ENCODE assay signal across 33 cellular contexts in genomic region chr6:128919412-128919811, GRCh38. TPM values are rescaled to one million over a fixed set of nuclear protein-coding genes. Genes with fewer than 3 reads are reported as not detected.
DNase-seq lines count a peak whose midpoint lies in the region; FAIRE-seq and TF ChIP-seq lines count a peak whose summit lies in the region.
"Had no signal": no experiment of that assay in that cellular context is flagged by ENCODE, and none has a peak within 500 bp of the region (broad histone marks: within the 10 kb centered on the region; RNA-seq: fewer than 3 reads in every experiment).

No MANE protein-coding gene starts in this region.

- H3K79me2 ChIP-seq in GM23248 (ENCODE audit: insufficient read depth) = 0 out of 2 replicates have a peak, but pooled peaks cover 3% of the 10 kb centered on the region
- H3K79me2 ChIP-seq in neural progenitor cell (ENCODE audit: low read depth) = no peaks in the 10 kb centered on the region
- H3K79me2 ChIP-seq: hepatocyte had no signal

- H3K9me3 ChIP-seq in GM23248 (ENCODE audit: low read depth) (no peaks in the 10 kb centered on the region), neural progenitor cell (ENCODE audit: low read depth) (no peaks in the 10 kb centered on the region)
- H3K9me3 ChIP-seq: colonic mucosa, gastroesophageal sphincter, psoas muscle had no signal

- DNase-seq in AG09309 (ENCODE audit: low read depth) (peak; percentile 42), GM23248 (peak; percentile 90), bronchial epithelial cell (ENCODE audit: low read depth) (peak; percentile 10), iris pigment epithelial cell (ENCODE audit: low read depth) (peak; percentile 12), NCI-H82 treated with DMSO at 0.1 percent for 48 hours (lab: John Stamatoyannopoulos, UW; ENCODE audit: unreplicated experiment) (no peak), globus pallidus (ENCODE audit: low spot score) (no peak), ecto neural progenitor cell (ENCODE audit: low spot score) (no peak), neural progenitor cell (ENCODE audit: low spot score) (no peak)
- DNase-seq: activated CD4-positive, alpha-beta T cell treated with anti-CD3 and anti-CD28 coated beads for 48 hours; activated gamma-delta T cell; activated naive CD8-positive, alpha-beta T cell treated with anti-CD3 and anti-CD28 coated beads for 36 hours; activated T-cell treated with anti-CD3 and anti-CD28 coated beads, Interleukin-2, amount 50 U/mL, for 24 hours; aorta; Calu3; colonic mucosa; DMS79; effector CD8-positive, alpha-beta T cell; naive thymus-derived CD8-positive, alpha-beta T cell; NCI-H1092 treated with DMSO at 0.1 percent for 48 hours; NCI-H1694 treated with DMSO at 0.1 percent for 48 hours; NCI-H446 treated with DMSO at 0.1 percent for 48 hours; NCI-H82; occipital lobe; psoas muscle; stimulated activated CD4-positive, alpha-beta T cell treated with anti-CD3 and anti-CD28 coated beads, Interleukin-15, amount 100 ng/mL, for 24 hours; stimulated activated CD4-positive, alpha-beta T cell treated with anti-CD3 and anti-CD28 coated beads, Interleukin-4, amount 100 ng/mL, for 4 hours; trophoblast cell had no signal

- H3F3A ChIP-seq in GM23248 (ENCODE audit: insufficient read depth) (peaks cover 21% of the 10 kb centered on the region), neural progenitor cell (ENCODE audit: low read depth) (no peaks in the 10 kb centered on the region)

- no peak overlapping the region for H3K4me3 ChIP-seq in AG09309 (ENCODE audit: control insufficient read depth, low read depth, low read length)
- peak overlapping the region; percentile 51 for H3K4me3 ChIP-seq in GM23248
- no peak overlapping the region for H3K4me3 ChIP-seq in bronchial epithelial cell (ENCODE audit: low read depth, low read length)
- H3K4me3 ChIP-seq in neural progenitor cell = no peak overlapping the region
- H3K4me3 ChIP-seq: colonic mucosa, gastroesophageal sphincter, hepatocyte, lung, psoas muscle had no signal

- FAIRE-seq in bronchial epithelial cell (lab: Jason Lieb, UNC) = no peak
- FAIRE-seq: RCC 7860 had no signal

- no peak overlapping the region for H3K4me3 Mint-ChIP-seq in neural progenitor cell
- H3K4me3 Mint-ChIP-seq: activated naive CD8-positive, alpha-beta T cell treated with anti-CD3 and anti-CD28 coated beads for 36 hours; activated T-cell treated with anti-CD3 and anti-CD28 coated beads, Interleukin-2, amount 50 U/mL, for 24 hours; naive thymus-derived CD8-positive, alpha-beta T cell had no signal

- H3K4me2 ChIP-seq in GM23248 (ENCODE audit: unreplicated experiment) (peak overlapping the region; percentile 67), neural progenitor cell (no peak overlapping the region)
- H3K4me2 ChIP-seq: hepatocyte had no signal

- H3K36me3 Mint-ChIP-seq in neural progenitor cell = no peaks in the 10 kb centered on the region
- H3K36me3 Mint-ChIP-seq: activated naive CD8-positive, alpha-beta T cell treated with anti-CD3 and anti-CD28 coated beads for 36 hours had no signal

- H3K9ac ChIP-seq in GM23248 (peak overlapping the region; percentile 49), neural progenitor cell (no peak overlapping the region)

- H2AFZ ChIP-seq in GM23248 = peak overlapping the region; percentile 38
- no peak overlapping the region for H2AFZ ChIP-seq in neural progenitor cell (replicated peaks)
- H2AFZ ChIP-seq: hepatocyte had no signal

- no peaks in the 10 kb centered on the region for H3K9me2 ChIP-seq in GM23248 (ENCODE audit: insufficient read depth)

- no peaks in the 10 kb centered on the region for H3K27me3 Mint-ChIP-seq in neural progenitor cell (ENCODE audit: insufficient read depth, low read depth)
- H3K27me3 Mint-ChIP-seq: activated T-cell treated with anti-CD3 and anti-CD28 coated beads, Interleukin-2, amount 50 U/mL, for 24 hours had no signal

- no peaks in the 10 kb centered on the region for H3K4me1 Mint-ChIP-seq in neural progenitor cell
- H3K4me1 Mint-ChIP-seq: activated naive CD8-positive, alpha-beta T cell treated with anti-CD3 and anti-CD28 coated beads for 36 hours; naive thymus-derived CD8-positive, alpha-beta T cell had no signal

- H4K20me1 ChIP-seq in GM23248 (ENCODE audit: insufficient read depth) (no peaks in the 10 kb centered on the region), neural progenitor cell (ENCODE audit: low read depth) (no peaks in the 10 kb centered on the region)

- H3K27ac ChIP-seq in GM23248 (peak overlapping the region; percentile 84), neural progenitor cell (no peak overlapping the region)
- H3K27ac ChIP-seq: colonic mucosa, epithelial cell of prostate, gastroesophageal sphincter, hepatocyte, psoas muscle, VCaP had no signal

- H3K4me1 ChIP-seq in GM23248 (ENCODE audit: insufficient read depth) (peaks cover 24% of the 10 kb centered on the region), neural progenitor cell (no peaks in the 10 kb centered on the region)
- H3K4me1 ChIP-seq: colonic mucosa, gastroesophageal sphincter, psoas muscle had no signal

- in situ Hi-C loops in GM23248 (cut with MboI) = no loop called here

- H3K27me3 ChIP-seq in GM23248 (replicated peaks; ENCODE audit: insufficient read depth) = no peaks in the 10 kb centered on the region
- no peaks in the 10 kb centered on the region for H3K27me3 ChIP-seq in bronchial epithelial cell (ENCODE audit: control insufficient read depth, insufficient read depth, low read length)
- H3K27me3 ChIP-seq in neural progenitor cell = no peaks in the 10 kb centered on the region
- H3K27me3 ChIP-seq: colonic mucosa, gastroesophageal sphincter, hepatocyte had no signal

- no peak overlapping the region for H3K27ac Mint-ChIP-seq in neural progenitor cell
- H3K27ac Mint-ChIP-seq: activated naive CD8-positive, alpha-beta T cell treated with anti-CD3 and anti-CD28 coated beads for 36 hours; activated T-cell treated with anti-CD3 and anti-CD28 coated beads, Interleukin-2, amount 50 U/mL, for 24 hours; naive thymus-derived CD8-positive, alpha-beta T cell had no signal

- no peaks in the 10 kb centered on the region for H3K9me3 Mint-ChIP-seq in neural progenitor cell

- 0% methylated on average over 1 of the region's 1 CpG for WGBS in GM23248 (ENCODE audit: low coverage in 1 of 2, low lambda C conversion rate in 2 of 2, missing lambda C conversion rate in 2 of 2), 2 experiments

- TF ChIP-seq CTCF in AG09309 (IDR thresholded peaks at IDR 0.05; ENCODE audit: control insufficient read depth, insufficient read depth, low read depth, low read length, missing control alignments) = no peak
- no peak for TF ChIP-seq CTCF in bronchial epithelial cell (IDR thresholded peaks at IDR 0.05; ENCODE audit: insufficient read depth, low read length, severe bottlenecking)
- TF ChIP-seq CTCF in neural progenitor cell (IDR thresholded peaks at IDR 0.05) = no peak

- H3K36me3 ChIP-seq in GM23248 (ENCODE audit: low read depth) (no peaks in the 10 kb centered on the region), bronchial epithelial cell (ENCODE audit: control insufficient read depth, insufficient read depth, low read length) (no peaks in the 10 kb centered on the region), neural progenitor cell (no peaks in the 10 kb centered on the region)
- H3K36me3 ChIP-seq: colonic mucosa, gastroesophageal sphincter had no signal

RNA-seq across cellular contexts. Expression of gene LAMA2, which starts 36.5 kb away (rescaled TPM):
- 31.1 and 33.6 TPM in 2 replicates for total RNA-seq in GM23248 (2014; rRNA removed; shearing (Covaris generic))
- 7.2 and 8.3 TPM in 2 replicates for polyA plus RNA-seq in GM23248 (2016; fragmentation: Nextera tagmentation; extraction: Ambion mirVana)
- under 0.01 and 2.6 TPM in 2 replicates for total RNA-seq in bronchial epithelial cell
- 0.68 and 1.5 TPM in 2 replicates for total RNA-seq in neural progenitor cell (ENCODE audit: low replicate concordance)
- total RNA-seq: naive thymus-derived CD8-positive, alpha-beta T cell had no signal
- polyA plus RNA-seq: naive thymus-derived CD8-positive, alpha-beta T cell had no signal

Comparison
In these comparisons a context has a peak if more than half of its experiments do, and no peak if none do; other contexts are left out.
1. DNase-seq: peak in AG09309 (single experiment), GM23248 (single experiment), bronchial epithelial cell (single experiment) and iris pigment epithelial cell (single experiment); none in NCI-H82 treated with DMSO at 0.1 percent for 48 hours (single experiment), globus pallidus (single experiment), ecto neural progenitor cell (single experiment) and neural progenitor cell (single experiment).